In the genomic region with DNA sequence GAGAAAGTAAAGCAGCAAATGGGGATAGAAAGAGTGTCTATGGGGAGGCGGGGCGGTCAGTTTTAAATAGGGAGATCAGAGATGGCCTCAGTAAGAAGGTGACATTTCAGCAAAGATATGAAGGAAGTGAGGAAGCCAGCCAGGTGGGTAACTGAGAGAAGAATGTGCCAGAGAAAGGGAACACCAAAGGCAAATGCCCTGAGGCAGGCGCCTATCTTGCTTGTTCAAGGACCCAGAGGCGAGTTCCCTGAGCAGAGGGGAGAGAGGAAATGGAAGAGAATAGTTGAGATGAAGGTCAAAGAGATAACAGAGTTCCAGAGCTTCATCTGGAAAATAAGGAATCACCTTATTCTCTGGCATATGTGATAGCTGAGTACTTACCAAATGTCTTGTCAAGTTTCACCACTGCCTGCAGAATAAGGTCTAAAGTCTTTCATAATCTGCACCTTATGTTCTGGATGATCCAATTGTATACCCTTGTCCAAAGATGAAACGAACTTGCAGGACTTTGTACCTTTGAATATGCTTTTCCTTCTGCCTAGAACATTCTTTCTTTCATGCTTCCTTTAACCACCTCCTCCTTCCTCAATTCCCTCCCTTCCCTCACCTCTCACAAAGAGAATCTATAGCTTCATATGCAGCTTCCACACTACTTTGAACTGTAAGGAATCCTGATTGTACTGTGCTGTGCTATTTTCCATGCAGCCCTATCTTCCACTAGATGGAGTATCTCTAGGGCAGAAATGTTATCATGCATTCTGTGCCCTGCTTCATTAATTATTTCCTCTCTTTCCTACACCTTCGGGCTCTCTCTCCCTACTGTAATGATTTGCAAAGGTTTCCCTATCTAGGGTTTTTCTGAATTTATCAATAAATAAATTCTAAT, we compare ENCODE assay signal across 9 cellular contexts. TPM values are rescaled to one million over a fixed set of nuclear protein-coding genes. Genes with fewer than 3 reads are reported as not detected.
A peak's percentile ranks its signal among the peaks of the same experiment; 100 is the strongest.
DNase-seq lines count a peak whose midpoint lies in the region; ATAC-seq and TF ChIP-seq lines count a peak whose summit lies in the region.
"Had no signal": no experiment of that assay in that cellular context is flagged by ENCODE, and none has a peak within 500 bp of the region (broad histone marks: within the 10 kb centered on the region; RNA-seq: fewer than 3 reads in every experiment).

No MANE protein-coding gene starts in this region.

- H3K9me3 ChIP-seq in smooth muscle cell (replicated peaks; ENCODE audit: low read depth), result no peaks in the 10 kb centered on the region

- H3K4me3 Mint-ChIP-seq in effector memory CD8-positive, alpha-beta T cell, result no peak overlapping the region
- peak overlapping the region; percentile 82 for H3K4me3 Mint-ChIP-seq in natural killer cell
- no peak overlapping the region for H3K4me3 Mint-ChIP-seq in mesothelial cell of epicardium

- H3K4me3 ChIP-seq in smooth muscle cell, result no peak overlapping the region

- TF ChIP-seq CTCF in natural killer cell (IDR thresholded peaks at IDR 0.05), result peak; percentile 12
- TF ChIP-seq CTCF in mesothelial cell of epicardium (IDR thresholded peaks at IDR 0.05; ENCODE audit: unreplicated experiment), result no peak
- no peak for TF ChIP-seq CTCF in smooth muscle cell (IDR thresholded peaks at IDR 0.05; ENCODE audit: borderline replicate concordance, insufficient read depth, poor library complexity, severe bottlenecking)

- peaks cover 10 to 47% of the 10 kb centered on the region in 2 donors for H3K4me1 Mint-ChIP-seq in effector memory CD8-positive, alpha-beta T cell (ENCODE audit: low read depth in 2 of 2)
- H3K4me1 Mint-ChIP-seq in natural killer cell (peaks cover 60 to 62% of the 10 kb centered on the region in 2 donors), mesothelial cell of epicardium (no peaks in the 10 kb centered on the region)

- no peak overlapping the region for H2AFZ ChIP-seq in smooth muscle cell (ENCODE audit: low read depth)

- H3K27ac Mint-ChIP-seq in effector memory CD8-positive, alpha-beta T cell, result peak overlapping the region; percentile 4 to 25
- H3K27ac Mint-ChIP-seq in natural killer cell (peak overlapping the region; percentile 90 to 91), mesothelial cell of epicardium (no peak overlapping the region)

- H3K36me3 ChIP-seq in smooth muscle cell (ENCODE audit: low read depth), result no peaks in the 10 kb centered on the region

- no peaks in the 10 kb centered on the region for H3K79me2 ChIP-seq in smooth muscle cell (ENCODE audit: low read depth)

- H3K4me2 ChIP-seq in smooth muscle cell, result no peak overlapping the region

- no peaks in the 10 kb centered on the region for H3K27me3 Mint-ChIP-seq in effector memory CD8-positive, alpha-beta T cell
- H3K27me3 Mint-ChIP-seq in natural killer cell (ENCODE audit: low read depth in 2 of 2) (no peaks in the 10 kb centered on the region), mesothelial cell of epicardium (ENCODE audit: low read depth) (no peaks in the 10 kb centered on the region)

- no peaks in the 10 kb centered on the region for H3K27me3 ChIP-seq in smooth muscle cell (ENCODE audit: low read depth)

- H3K36me3 Mint-ChIP-seq in effector memory CD8-positive, alpha-beta T cell (ENCODE audit: insufficient read depth), result peaks cover 28% of the 10 kb centered on the region
- H3K36me3 Mint-ChIP-seq in natural killer cell (peaks cover 12% of the 10 kb centered on the region), mesothelial cell of epicardium (peaks cover 14% of the 10 kb centered on the region)

- H3F3A ChIP-seq in smooth muscle cell (ENCODE audit: low read depth), result no peaks in the 10 kb centered on the region

- WGBS in smooth muscle cell (ENCODE audit: low lambda C conversion rate), result 93% methylated on average over 6 of the region's 6 CpGs

- intact Hi-C loops in natural killer cell (cut with micrococcal nuclease), result loop anchor here (2.0 kb wide), 1 partner anchor 39 kb away; a partner anchor contains a TSS

- ATAC-seq in effector memory CD8-positive, alpha-beta T cell (replicated peaks), result peak; percentile 45
- peak in 2 of 3 donors; percentile 9 to 38 for ATAC-seq in natural killer cell
- ATAC-seq in GM21619 (IDR thresholded peaks at IDR 0.05; ENCODE audit: unreplicated experiment), result no peak

- no peak overlapping the region for H3K9ac ChIP-seq in smooth muscle cell (ENCODE audit: low read depth)

- H3K9me3 Mint-ChIP-seq in effector memory CD8-positive, alpha-beta T cell, result no peaks in the 10 kb centered on the region
- H3K9me3 Mint-ChIP-seq in natural killer cell (no peaks in the 10 kb centered on the region), mesothelial cell of epicardium (no peaks in the 10 kb centered on the region)

- DNase-seq in ELR (ENCODE audit: low read depth) (peak; percentile 49), NCI-H69 (lab: John Stamatoyannopoulos, UW) (peak; percentile 9), natural killer cell (no peak), mesothelial cell of epicardium (ENCODE audit: low spot score in 2 of 2, unreplicated experiment in 2 of 2) (no peak), smooth muscle cell (lab: John Stamatoyannopoulos, UW; ENCODE audit: unreplicated experiment) (no peak)
- no peak for DNase-seq in effector memory CD8-positive, alpha-beta T cell
- no peak for DNase-seq in activated CD4-positive, CD25-positive, alpha-beta regulatory T cell treated with anti-CD3 and anti-CD28 coated beads, Interleukin-2, amount 50 U/mL, for 72 hours
- DNase-seq: activated CD4-positive, alpha-beta T cell treated with anti-CD3 and anti-CD28 coated beads, Interleukin-2, amount 50 U/mL, for 48 hours had no signal

- no peaks in the 10 kb centered on the region for H4K20me1 ChIP-seq in smooth muscle cell (ENCODE audit: low read depth)

- no peak overlapping the region for H3K27ac ChIP-seq in smooth muscle cell (ENCODE audit: low read depth)

- H3K4me1 ChIP-seq in smooth muscle cell (ENCODE audit: low read depth), result no peaks in the 10 kb centered on the region

RNA-seq across cellular contexts. Expression of a gene that starts 38.5 kb away (rescaled TPM):
- total RNA-seq in natural killer cell (100 to 1,000 TPM; 260 to 285 (median 262) TPM), mesothelial cell of epicardium (33.2 to 35.9 TPM (median 33.6 TPM) in 3 replicates), smooth muscle cell (23.6 and 25.5 TPM in 2 replicates)
- 9.8 and 17.9 TPM in 2 replicates for polyA plus RNA-seq in smooth muscle cell

RNA-seq across cellular contexts. Expression of a gene that starts 53.0 kb away (rescaled TPM):
- total RNA-seq in natural killer cell (1 to 10 TPM; 1.4 to 3.2 (median 2.4) TPM), mesothelial cell of epicardium (0.14 to 0.16 TPM (median 0.16 TPM) in 3 replicates), smooth muscle cell (0.27 and 3.6 TPM in 2 replicates)
- polyA plus RNA-seq in smooth muscle cell, result 1.1 and 2.0 TPM in 2 replicates

Comparison
In these comparisons a context has a peak if more than half of its experiments do, and no peak if none do; other contexts are left out.
1. DNase-seq: peak in ELR (single experiment) and NCI-H69 (single experiment); none in effector memory CD8-positive, alpha-beta T cell (0 of 3), natural killer cell (single experiment), mesothelial cell of epicardium (0 of 2), activated CD4-positive, CD25-positive, alpha-beta regulatory T cell treated with anti-CD3 and anti-CD28 coated beads, Interleukin-2, amount 50 U/mL, for 72 hours (single experiment) and smooth muscle cell (single experiment).